ENCODE assay signal across 8 cellular contexts in the genomic region with DNA sequence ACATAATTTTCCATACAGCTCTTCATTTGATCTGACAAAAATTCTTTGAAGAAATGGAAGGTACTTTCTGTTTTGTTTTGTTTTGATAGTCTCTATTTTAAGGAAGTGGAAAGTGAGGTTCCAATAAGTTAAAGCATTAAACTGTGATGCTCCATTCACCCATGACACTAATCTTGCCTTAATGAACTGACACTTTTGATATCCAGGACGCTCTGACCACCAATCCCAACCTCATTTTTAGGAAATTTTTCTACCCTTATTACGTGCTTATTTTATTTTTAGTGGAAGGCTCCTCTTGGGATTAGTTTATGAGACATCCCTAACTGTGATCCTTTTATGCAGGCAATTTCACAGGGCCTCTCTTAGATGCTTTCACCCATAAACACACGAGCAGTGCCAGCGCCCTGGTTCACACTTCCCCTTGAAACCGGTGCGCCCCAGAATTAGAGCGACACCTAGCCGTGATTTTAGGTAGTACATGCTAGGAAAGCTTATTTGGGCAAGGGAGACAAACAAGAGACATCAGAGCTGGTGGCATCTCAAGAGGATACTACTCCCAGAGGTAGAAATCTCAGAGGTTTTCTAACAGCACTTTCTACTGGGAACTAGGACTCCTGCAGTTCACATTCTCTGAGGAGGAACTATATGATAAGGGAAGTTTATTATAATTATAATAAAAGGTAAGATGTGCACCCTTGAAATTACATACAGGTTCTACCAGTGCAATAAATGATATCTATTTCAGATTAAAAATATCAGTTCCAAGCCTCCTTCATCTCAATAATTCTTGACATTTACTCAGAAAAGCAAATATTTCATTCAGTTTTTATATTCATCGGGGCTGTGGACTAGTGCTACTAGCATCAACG.
DNase-seq lines count a peak whose midpoint lies in the region; ATAC-seq, FAIRE-seq and TF ChIP-seq lines count a peak whose summit lies in the region.

No MANE protein-coding gene starts in this region.

- DNase-seq in GM03348 (ENCODE audit: low spot score) (peak; percentile 79), H7 (peak; percentile 43), LNCaP clone FGC (ENCODE audit: low read depth) (peak; percentile 25), RWPE1 (ENCODE audit: low spot score) (peak; percentile 64), germinal center (ENCODE audit: low spot score) (peak; percentile 78), pancreas (peak; percentile 16 to 68 (median 49)), transverse colon (peak; percentile 77)
- DNase-seq in activated gamma-delta T cell treated with anti-CD3 and anti-CD28 coated beads, Interleukin-2, amount 50 U/mL, for 16 hours (ENCODE audit: low read depth) = peak; percentile 73

- H3K27ac ChIP-seq in RWPE1 = no peak overlapping the region
- H3K27ac ChIP-seq in pancreas = no peak overlapping the region
- no peak overlapping the region for H3K27ac ChIP-seq in transverse colon

- intact Hi-C loops in pancreas (cut with DNase I) (no loop called here), transverse colon (cut with DNase I; ENCODE audit: low total_unique reads) (no loop called here)

- peak; percentile 78 for FAIRE-seq in pancreas (lab: Jason Lieb, UNC)

- POLR2A ChIA-PET in RWPE1 (lab: Yijun Ruan, JAX; ENCODE audit: low non-redundant PET) = no interaction called here

- H3K9me3 ChIP-seq in pancreas = no peaks in the 10 kb centered on the region
- H3K9me3 ChIP-seq in transverse colon = no peaks in the 10 kb centered on the region

- no peak for TF ChIP-seq POLR2A in transverse colon (IDR thresholded peaks at IDR 0.05)

- no peaks in the 10 kb centered on the region for H3K27me3 ChIP-seq in H7 (ENCODE audit: control insufficient read depth, insufficient read depth, low read length)
- no peaks in the 10 kb centered on the region for H3K27me3 ChIP-seq in pancreas
- no peaks in the 10 kb centered on the region for H3K27me3 ChIP-seq in transverse colon

- H3K4me1 ChIP-seq in pancreas = no peaks in the 10 kb centered on the region
- H3K4me1 ChIP-seq in transverse colon = peaks cover 0 to 5% (median 1%) of the 10 kb centered on the region in 4 donors

- ATAC-seq in pancreas = peak; percentile 48 to 93 (median 89)

- in situ Hi-C loops in transverse colon (cut with MboI; ENCODE audit: low pct_ligation_motif_present in 1 of 4, low pct_unique_long_range_greater_than_20kb in 1 of 4, low sequenced_read_pairs in 3 of 4) = no loop called here

- H3K4me3 ChIP-seq in H7 (ENCODE audit: insufficient read depth, low read depth, low read length) = no peak overlapping the region
- no peak overlapping the region for H3K4me3 ChIP-seq in LNCaP clone FGC (ENCODE audit: low read depth, low read length)
- no peak overlapping the region for H3K4me3 ChIP-seq in pancreas
- no peak overlapping the region for H3K4me3 ChIP-seq in transverse colon

- WGBS in pancreas, 2 donors = 28 to 32% methylated on average over 10 of the region's 10 CpGs
- WGBS in transverse colon (ENCODE audit: low coverage in 1 of 2), 2 donors = 30% methylated on average over 8 to 10 of the region's 10 CpGs

- peak; percentile 96 for TF ChIP-seq CTCF in LNCaP clone FGC (IDR thresholded peaks at IDR 0.05; ENCODE audit: control insufficient read depth, extremely low read depth, insufficient read depth)
- TF ChIP-seq CTCF in RWPE1 (conservative IDR thresholded peaks at IDR 0.05; ENCODE audit: low read depth) = peak; percentile 91
- TF ChIP-seq CTCF in pancreas (IDR thresholded peaks at IDR 0.05) = peak; percentile 66 to 86 (median 76)
- peak; percentile 82 to 95 (median 92) for TF ChIP-seq CTCF in transverse colon (IDR thresholded peaks at IDR 0.05)

- no peak for TF ChIP-seq EP300 in transverse colon (IDR thresholded peaks at IDR 0.05; ENCODE audit: low read depth)

- CTCF ChIA-PET in RWPE1 (lab: Yijun Ruan, JAX) = interaction anchor here (0.6 to 1.3 kb wide), 21 partner anchors 13 to 2000 kb away, joined by 3 to 9 read pairs (median 3); no protein-coding TSS in a partner anchor

- H3K36me3 ChIP-seq in H7 (replicated peaks; ENCODE audit: control insufficient read depth, insufficient read depth, low read length) (no peaks in the 10 kb centered on the region), pancreas (no peaks in the 10 kb centered on the region), transverse colon (no peaks in the 10 kb centered on the region)

Comparison
In these comparisons a context has a peak if more than half of its experiments do, and no peak if none do; other contexts are left out.
1. DNase-seq: peak in every context shown above with its lines; median percentile 79 in GM03348; 78 in germinal center; 77 in transverse colon; 73 in activated gamma-delta T cell treated with anti-CD3 and anti-CD28 coated beads, Interleukin-2, amount 50 U/mL, for 16 hours; 64 in RWPE1; 49 in pancreas; 43 in H7; 25 in LNCaP clone FGC.